ENCODE assay signal across 20 cellular contexts in genomic region chr4:102807345-102807744, GRCh38. TPM values are rescaled to one million over a fixed set of nuclear protein-coding genes. Genes with fewer than 3 reads are reported as not detected.
DNase-seq lines count a peak whose midpoint lies in the region; ATAC-seq, FAIRE-seq and TF ChIP-seq lines count a peak whose summit lies in the region.
"Had no signal": no experiment of that assay in that cellular context is flagged by ENCODE, and none has a peak within 500 bp of the region (broad histone marks: within the 10 kb centered on the region; RNA-seq: fewer than 3 reads in every experiment).

No MANE protein-coding gene starts in this region.

- peaks cover 97% of the 10 kb centered on the region for H3K36me3 Mint-ChIP-seq in activated T-cell treated with anti-CD3 and anti-CD28 coated beads, Interleukin-2, amount 50 U/mL, for 24 hours (ENCODE audit: low read depth)
- H3K36me3 Mint-ChIP-seq in activated T-cell treated with anti-CD3 and anti-CD28 coated beads, Interleukin-2, amount 50 U/mL, for 4 hours (ENCODE audit: insufficient read depth), result peaks cover 57% of the 10 kb centered on the region
- H3K36me3 Mint-ChIP-seq in HFFc6 (ENCODE audit: low read depth) (peaks cover 71% of the 10 kb centered on the region), astrocyte (ENCODE audit: low read depth, unreplicated experiment) (peaks cover 8% of the 10 kb centered on the region)

- peaks cover 28% of the 10 kb centered on the region for H3F3A ChIP-seq in smooth muscle cell (ENCODE audit: low read depth)

- FAIRE-seq in astrocyte (lab: Jason Lieb, UNC), result no peak
- FAIRE-seq: G401.6 had no signal

- peaks cover 81% of the 10 kb centered on the region for H3K4me1 Mint-ChIP-seq in activated T-cell treated with anti-CD3 and anti-CD28 coated beads, Interleukin-2, amount 50 U/mL, for 24 hours (ENCODE audit: low read depth)
- H3K4me1 Mint-ChIP-seq in activated T-cell treated with anti-CD3 and anti-CD28 coated beads, Interleukin-2, amount 50 U/mL, for 4 hours (ENCODE audit: low read depth), result peaks cover 70% of the 10 kb centered on the region
- H3K4me1 Mint-ChIP-seq in HFFc6 (ENCODE audit: low read depth) (peaks cover 77% of the 10 kb centered on the region), astrocyte (ENCODE audit: low read depth, unreplicated experiment) (peaks cover 61% of the 10 kb centered on the region)

- H3K4me3 Mint-ChIP-seq in activated T-cell treated with anti-CD3 and anti-CD28 coated beads, Interleukin-2, amount 50 U/mL, for 24 hours, result no peak overlapping the region
- H3K4me3 Mint-ChIP-seq in activated T-cell treated with anti-CD3 and anti-CD28 coated beads, Interleukin-2, amount 50 U/mL, for 4 hours, result no peak overlapping the region
- H3K4me3 Mint-ChIP-seq in HFFc6 (no peak overlapping the region), astrocyte (ENCODE audit: unreplicated experiment) (no peak overlapping the region)

- no peaks in the 10 kb centered on the region for H3K9me3 ChIP-seq in astrocyte (ENCODE audit: insufficient read depth, low read depth, low read length)
- no peaks in the 10 kb centered on the region for H3K9me3 ChIP-seq in smooth muscle cell (replicated peaks; ENCODE audit: low read depth)
- H3K9me3 ChIP-seq: body of pancreas, esophagus squamous epithelium, suprapubic skin had no signal

- H3K4me1 ChIP-seq in astrocyte (ENCODE audit: insufficient read depth, low read length) (peaks cover 14% of the 10 kb centered on the region), smooth muscle cell (ENCODE audit: low read depth) (peaks cover 17% of the 10 kb centered on the region)

- H4K20me1 ChIP-seq in astrocyte (ENCODE audit: insufficient read depth, low read length), result peaks cover 90% of the 10 kb centered on the region
- H4K20me1 ChIP-seq in smooth muscle cell (ENCODE audit: low read depth), result peaks cover 100% of the 10 kb centered on the region

- no peaks in the 10 kb centered on the region for H3K9me3 Mint-ChIP-seq in activated T-cell treated with anti-CD3 and anti-CD28 coated beads, Interleukin-2, amount 50 U/mL, for 24 hours
- H3K9me3 Mint-ChIP-seq in activated T-cell treated with anti-CD3 and anti-CD28 coated beads, Interleukin-2, amount 50 U/mL, for 4 hours, result no peaks in the 10 kb centered on the region
- H3K9me3 Mint-ChIP-seq in HFFc6 (no peaks in the 10 kb centered on the region), astrocyte (ENCODE audit: unreplicated experiment) (no peaks in the 10 kb centered on the region)

- TF ChIP-seq CTCF in HFFc6 (IDR thresholded peaks at IDR 0.05) (no peak), astrocyte (IDR thresholded peaks at IDR 0.05; ENCODE audit: insufficient read depth, low read depth, low read length) (no peak), smooth muscle cell (IDR thresholded peaks at IDR 0.05; ENCODE audit: borderline replicate concordance, insufficient read depth, poor library complexity, severe bottlenecking) (no peak)

- no peak for ATAC-seq in activated T-cell treated with anti-CD3 and anti-CD28 coated beads, Interleukin-2, amount 50 U/mL, for 4 hours
- ATAC-seq in GM18868 (IDR thresholded peaks at IDR 0.05; ENCODE audit: unreplicated experiment) (no peak), GM19351 (IDR thresholded peaks at IDR 0.05; ENCODE audit: unreplicated experiment) (no peak)
- ATAC-seq: body of pancreas, HCT116, left colon, Panc1 had no signal

- H3K36me3 ChIP-seq in astrocyte (ENCODE audit: insufficient read depth, low read length), result peaks cover 37% of the 10 kb centered on the region
- H3K36me3 ChIP-seq in smooth muscle cell (ENCODE audit: low read depth), result peaks cover 24% of the 10 kb centered on the region

- H3K79me2 ChIP-seq in astrocyte (ENCODE audit: insufficient read depth, low read length) (peaks cover 100% of the 10 kb centered on the region), smooth muscle cell (ENCODE audit: low read depth) (peaks cover 100% of the 10 kb centered on the region)

- H2AFZ ChIP-seq in astrocyte (ENCODE audit: low read depth, low read length) (no peak overlapping the region), smooth muscle cell (ENCODE audit: low read depth) (no peak overlapping the region)

- H3K4me3 ChIP-seq in astrocyte (ENCODE audit: insufficient read depth, low read depth, low read length) (no peak overlapping the region), smooth muscle cell (no peak overlapping the region)
- H3K4me3 ChIP-seq: body of pancreas, dorsolateral prefrontal cortex, esophagus squamous epithelium, suprapubic skin had no signal

- no peak for DNase-seq in activated T-cell treated with anti-CD3 and anti-CD28 coated beads, Interleukin-2, amount 50 U/mL, for 24 hours
- no peak for DNase-seq in activated T-cell treated with anti-CD3 and anti-CD28 coated beads, Interleukin-2, amount 50 U/mL, for 4 hours
- DNase-seq in HFFc6 (no peak), astrocyte (ENCODE audit: low read depth) (no peak), smooth muscle cell (lab: John Stamatoyannopoulos, UW; ENCODE audit: unreplicated experiment) (no peak), DMS53 (lab: John Stamatoyannopoulos, UW) (no peak)
- DNase-seq: activated gamma-delta T cell, body of pancreas, dorsolateral prefrontal cortex, esophagus squamous epithelium, hippocampal formation, left colon, NCI-H1694, NCI-H524 had no signal

- H3K9ac ChIP-seq in astrocyte (ENCODE audit: low read length) (no peak overlapping the region), smooth muscle cell (ENCODE audit: low read depth) (no peak overlapping the region)

- H3K27ac Mint-ChIP-seq in activated T-cell treated with anti-CD3 and anti-CD28 coated beads, Interleukin-2, amount 50 U/mL, for 24 hours, result peak overlapping the region; percentile 71
- H3K27ac Mint-ChIP-seq in HFFc6 (peak overlapping the region; percentile 26; the same call in 1 of the 2 replicates), astrocyte (ENCODE audit: unreplicated experiment) (peak overlapping the region; percentile 5)

- H3K27ac ChIP-seq in astrocyte (ENCODE audit: low read depth, low read length) (no peak overlapping the region), smooth muscle cell (ENCODE audit: low read depth) (peak overlapping the region; percentile 40)
- H3K27ac ChIP-seq: body of pancreas, esophagus squamous epithelium, suprapubic skin had no signal

- no peaks in the 10 kb centered on the region for H3K27me3 ChIP-seq in astrocyte (ENCODE audit: insufficient read depth, low read length)
- no peaks in the 10 kb centered on the region for H3K27me3 ChIP-seq in smooth muscle cell (ENCODE audit: low read depth)
- H3K27me3 ChIP-seq: body of pancreas, dorsolateral prefrontal cortex, esophagus squamous epithelium, suprapubic skin had no signal

- WGBS in smooth muscle cell (ENCODE audit: low lambda C conversion rate), result 75% methylated on average over 1 of the region's 1 CpG

- H3K27me3 Mint-ChIP-seq in activated T-cell treated with anti-CD3 and anti-CD28 coated beads, Interleukin-2, amount 50 U/mL, for 24 hours, result no peaks in the 10 kb centered on the region
- no peaks in the 10 kb centered on the region for H3K27me3 Mint-ChIP-seq in activated T-cell treated with anti-CD3 and anti-CD28 coated beads, Interleukin-2, amount 50 U/mL, for 4 hours (ENCODE audit: low read depth)
- H3K27me3 Mint-ChIP-seq in HFFc6 (ENCODE audit: insufficient read depth) (peaks cover 1% of the 10 kb centered on the region; the same call in 1 of the 2 replicates), astrocyte (ENCODE audit: low read depth, unreplicated experiment) (no peaks in the 10 kb centered on the region)

- H3K4me2 ChIP-seq in astrocyte (ENCODE audit: low read length), result no peak overlapping the region
- no peak overlapping the region for H3K4me2 ChIP-seq in smooth muscle cell

RNA-seq across cellular contexts. Expression of gene UBE2D3, which starts 20.0 kb away (rescaled TPM):
- total RNA-seq in activated T-cell treated with anti-CD3 and anti-CD28 coated beads, Interleukin-2, amount 50 U/mL, for 4 hours, result 100 to 1,000 TPM; 575 to 579 (median 577) TPM
- total RNA-seq in HFFc6 (2021; fragmentation: NEBNext Ultra II Directional; extraction: Animal tissue kit (Norgen Biotek cat#: 25700)), result 100 to 1,000 TPM; 325 to 396 (median 359) TPM
- total RNA-seq in astrocyte (300 and 340 TPM in 2 replicates), smooth muscle cell (680 and 703 TPM in 2 replicates)
- 305 and 322 TPM in 2 replicates for polyA plus RNA-seq in smooth muscle cell

RNA-seq across cellular contexts. Expression of gene MANBA, which starts 46.6 kb away (rescaled TPM):
- 1 to 10 TPM; 2.6 to 4.6 (median 2.7) TPM for total RNA-seq in activated T-cell treated with anti-CD3 and anti-CD28 coated beads, Interleukin-2, amount 50 U/mL, for 4 hours
- total RNA-seq in HFFc6 (2021; fragmentation: NEBNext Ultra II Directional; extraction: Animal tissue kit (Norgen Biotek cat#: 25700)), result 10 to 100 TPM; 31.2 to 57.9 (median 36.0) TPM
- total RNA-seq in astrocyte, result 37.6 and 38.3 TPM in 2 replicates
- 99.9 and 137 TPM in 2 replicates for total RNA-seq in smooth muscle cell
- 54.0 and 58.1 TPM in 2 replicates for polyA plus RNA-seq in smooth muscle cell

Comparison
In these comparisons a context has a peak if more than half of its experiments do, and no peak if none do; other contexts are left out.
1. H3K27ac Mint-ChIP-seq: peak in every context shown above with its lines; median percentile 71 in activated T-cell treated with anti-CD3 and anti-CD28 coated beads, Interleukin-2, amount 50 U/mL, for 24 hours; 26 in HFFc6; 5 in astrocyte.